In the genomic region with DNA sequence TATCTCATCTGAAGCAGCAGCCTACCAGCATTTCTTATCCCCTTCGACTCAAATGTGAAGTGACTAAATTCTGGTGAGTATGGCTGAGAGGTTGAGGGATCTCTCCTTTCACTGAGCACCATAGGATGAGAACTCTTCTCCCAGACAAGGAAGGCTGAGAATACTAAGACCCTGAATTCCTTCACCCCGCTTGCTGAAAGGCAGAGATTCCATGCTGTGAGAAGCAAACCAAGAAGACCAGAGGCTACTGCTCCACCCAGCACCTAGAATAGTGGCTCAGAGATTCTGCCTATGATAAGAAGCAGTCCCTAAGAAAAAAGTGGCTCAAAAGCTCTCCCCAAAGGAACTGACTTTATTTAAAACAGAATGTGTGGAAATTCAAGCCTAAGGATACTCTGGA, we compare ENCODE assay signal across 1 cellular context.
TF ChIP-seq lines count a peak whose summit lies in the region.

No MANE protein-coding gene starts in this region.

TF ChIP-seq in GM12878, 131 proteins besides CTCF, POLR2A, EP300 and RAD21:
- TF ChIP-seq YY1 (IDR thresholded peaks at IDR 0.05; ENCODE audit: low read depth, low read length) = no peak
- TF ChIP-seq ZNF217 (IDR thresholded peaks at IDR 0.05) = no peak
- TF ChIP-seq SMAD1 (IDR thresholded peaks at IDR 0.05; ENCODE audit: low read depth, partially characterized antibody) = no peak
- no peak for TF ChIP-seq NR2C2 (IDR thresholded peaks at IDR 0.05; ENCODE audit: borderline replicate concordance, control insufficient read depth, insufficient read length, low read depth)
- TF ChIP-seq, protein P1, sequence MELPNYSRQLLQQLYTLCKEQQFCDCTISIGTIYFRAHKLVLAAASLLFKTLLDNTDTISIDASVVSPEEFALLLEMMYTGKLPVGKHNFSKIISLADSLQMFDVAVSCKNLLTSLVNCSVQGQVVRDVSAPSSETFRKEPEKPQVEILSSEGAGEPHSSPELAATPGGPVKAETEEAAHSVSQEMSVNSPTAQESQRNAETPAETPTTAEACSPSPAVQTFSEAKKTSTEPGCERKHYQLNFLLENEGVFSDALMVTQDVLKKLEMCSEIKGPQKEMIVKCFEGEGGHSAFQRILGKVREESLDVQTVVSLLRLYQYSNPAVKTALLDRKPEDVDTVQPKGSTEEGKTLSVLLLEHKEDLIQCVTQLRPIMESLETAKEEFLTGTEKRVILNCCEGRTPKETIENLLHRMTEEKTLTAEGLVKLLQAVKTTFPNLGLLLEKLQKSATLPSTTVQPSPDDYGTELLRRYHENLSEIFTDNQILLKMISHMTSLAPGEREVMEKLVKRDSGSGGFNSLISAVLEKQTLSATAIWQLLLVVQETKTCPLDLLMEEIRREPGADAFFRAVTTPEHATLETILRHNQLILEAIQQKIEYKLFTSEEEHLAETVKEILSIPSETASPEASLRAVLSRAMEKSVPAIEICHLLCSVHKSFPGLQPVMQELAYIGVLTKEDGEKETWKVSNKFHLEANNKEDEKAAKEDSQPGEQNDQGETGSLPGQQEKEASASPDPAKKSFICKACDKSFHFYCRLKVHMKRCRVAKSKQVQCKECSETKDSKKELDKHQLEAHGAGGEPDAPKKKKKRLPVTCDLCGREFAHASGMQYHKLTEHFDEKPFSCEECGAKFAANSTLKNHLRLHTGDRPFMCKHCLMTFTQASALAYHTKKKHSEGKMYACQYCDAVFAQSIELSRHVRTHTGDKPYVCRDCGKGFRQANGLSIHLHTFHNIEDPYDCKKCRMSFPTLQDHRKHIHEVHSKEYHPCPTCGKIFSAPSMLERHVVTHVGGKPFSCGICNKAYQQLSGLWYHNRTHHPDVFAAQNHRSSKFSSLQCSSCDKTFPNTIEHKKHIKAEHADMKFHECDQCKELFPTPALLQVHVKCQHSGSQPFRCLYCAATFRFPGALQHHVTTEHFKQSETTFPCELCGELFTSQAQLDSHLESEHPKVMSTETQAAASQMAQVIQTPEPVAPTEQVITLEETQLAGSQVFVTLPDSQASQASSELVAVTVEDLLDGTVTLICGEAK (IDR thresholded peaks at IDR 0.05; ENCODE audit: borderline replicate concordance) = no peak
- TF ChIP-seq RBBP5 (conservative IDR thresholded peaks at IDR 0.05) = no peak
- no peak for TF ChIP-seq KAT2A (conservative IDR thresholded peaks at IDR 0.05; ENCODE audit: control insufficient read depth, low read depth, low read length)
- no peak for TF ChIP-seq CEBPB (IDR thresholded peaks at IDR 0.05; ENCODE audit: borderline replicate concordance in 1 of 2, low read depth in 2 of 2, low read length in 2 of 2)
- TF ChIP-seq HDAC6 (IDR thresholded peaks at IDR 0.05; ENCODE audit: unreplicated experiment) = no peak
- no peak for TF ChIP-seq TCF7 (IDR thresholded peaks at IDR 0.05; ENCODE audit: borderline replicate concordance)
